Comparison of ENCODE assay signal across 9 cellular contexts in the genomic region with DNA sequence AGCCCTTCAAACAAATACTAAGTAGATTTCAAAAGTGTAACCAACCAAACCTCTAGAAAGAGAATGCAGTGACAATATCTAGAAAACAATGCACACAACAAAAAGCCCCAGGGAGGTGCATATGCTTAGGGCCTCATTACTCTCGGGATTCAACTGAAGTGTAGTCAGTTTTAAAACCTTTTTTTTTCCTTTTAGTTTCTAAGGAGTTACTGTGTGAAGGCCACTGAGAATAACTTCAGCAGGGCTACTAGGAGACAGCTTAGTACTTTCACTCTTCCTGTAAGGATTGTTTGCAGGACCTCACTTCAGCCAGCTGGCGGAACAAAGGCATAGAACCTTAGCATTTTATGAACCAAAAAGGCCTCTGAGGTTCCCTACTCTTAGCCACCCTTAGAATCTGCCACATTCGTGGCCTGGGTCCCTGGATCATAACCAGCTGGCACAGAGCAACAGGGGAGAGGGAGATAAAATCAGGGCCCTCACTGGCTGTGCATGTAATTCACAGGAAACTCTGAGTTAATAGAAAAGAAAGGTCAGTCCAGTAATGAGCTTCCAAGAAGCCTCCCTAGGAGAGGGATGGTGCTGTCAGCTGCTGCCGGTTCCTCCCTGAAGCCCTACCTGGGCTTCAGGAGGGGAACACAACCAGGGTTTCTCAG. TPM values are rescaled to one million over a fixed set of nuclear protein-coding genes. Genes with fewer than 3 reads are reported as not detected.
DNase-seq lines count a peak whose midpoint lies in the region; ATAC-seq, FAIRE-seq and TF ChIP-seq lines count a peak whose summit lies in the region.
"Had no signal": no experiment of that assay in that cellular context is flagged by ENCODE, and none has a peak within 500 bp of the region (broad histone marks: within the 10 kb centered on the region; RNA-seq: fewer than 3 reads in every experiment).

No MANE protein-coding gene starts in this region.

- no peak for ATAC-seq in Panc1
- ATAC-seq in esophagus mucosa = no peak
- ATAC-seq: Right ventricle myocardium inferior had no signal

- in situ Hi-C loops in Panc1 (cut with HindIII; ENCODE audit: low pct_unique_long_range_greater_than_20kb, low sequenced_read_pairs) = no loop called here

- H3K4me1 ChIP-seq in Panc1 (ENCODE audit: control insufficient read depth, insufficient read depth, low read length) = peaks cover 59% of the 10 kb centered on the region

- peak; percentile 26; the same call in 1 of the 2 replicates for TF ChIP-seq CTCF in Panc1 (IDR thresholded peaks at IDR 0.05)
- TF ChIP-seq CTCF in dorsolateral prefrontal cortex (IDR thresholded peaks at IDR 0.05 in 54 of 56, conservative IDR thresholded peaks at IDR 0.05 in 2 of 56; ENCODE audit: low read depth in 1 of 56, partially characterized antibody in 56 of 56) = no peak

- peak; percentile 69 for FAIRE-seq in GM18507 (lab: Jason Lieb, UNC)

- intact Hi-C loops in Panc1 (cut with micrococcal nuclease; ENCODE audit: unreplicated experiment) = no loop called here
- intact Hi-C loops in dorsolateral prefrontal cortex (cut with DNase I) = loop anchor here in 1 of 2 donors (5.0 kb wide), 1 partner anchor 46 kb away; no protein-coding TSS in a partner anchor

- BruUV-seq in Panc1 (replicated peaks; lab: Mats Ljungman, UMichigan) = no TSS peak

- H3K4me3 ChIP-seq in Panc1 (ENCODE audit: low read depth in 2 of 2, low read length in 2 of 2) = no peak overlapping the region
- no peak overlapping the region for H3K4me3 ChIP-seq in dorsolateral prefrontal cortex
- no peak overlapping the region for H3K4me3 ChIP-seq in skin epidermis

- H3K27me3 ChIP-seq in Panc1 (ENCODE audit: control insufficient read depth, insufficient read depth, low read length) (no peaks in the 10 kb centered on the region), dorsolateral prefrontal cortex (no peaks in the 10 kb centered on the region)

- H3K9me3 ChIP-seq in Panc1 (ENCODE audit: control insufficient read depth, insufficient read depth, low read depth, low read length) = no peaks in the 10 kb centered on the region

- DNase-seq in GM18507 (ENCODE audit: extremely low spot score, insufficient read length, low read depth) (no peak), Panc1 (ENCODE audit: low read depth, low spot score) (no peak), dorsolateral prefrontal cortex (no peak), hepatic stellate cell (ENCODE audit: low spot score) (no peak), HT-29 (ENCODE audit: low spot score) (no peak)
- DNase-seq: activated naive CD8-positive, alpha-beta T cell treated with anti-CD3 and anti-CD28 coated beads, Interleukin-2, amount 10 ng/mL, durations not matched to agents 7 days and 5 days had no signal

- H3K27ac ChIP-seq in Panc1 (ENCODE audit: low read length) (peak overlapping the region; percentile 68), dorsolateral prefrontal cortex (peak overlapping the region in 41 of 59 donors; percentile 5 to 88 (median 46)), skin epidermis (peak overlapping the region in 11 of 21 experiments; percentile 1 to 98 (median 57))

- POLR2A ChIA-PET in Panc1 (lab: Charles Lee) = no interaction called here

- H3K36me3 ChIP-seq in Panc1 (ENCODE audit: control insufficient read depth, insufficient read depth, low read length) = no peaks in the 10 kb centered on the region

- CTCF ChIA-PET in Panc1 (lab: Charles Lee) = no interaction called here

RNA-seq across cellular contexts. Expression of a gene that starts 3.6 kb away (rescaled TPM):
- total RNA-seq in Panc1 (2021; ENCODE audit: unreplicated experiment) (131 TPM), dorsolateral prefrontal cortex (10 to 100 TPM; 43.2 to 95.6 (median 64.3) TPM), esophagus mucosa (11.1 TPM)
- polyA plus RNA-seq in Panc1 (2012; ENCODE audit: insufficient read length) = 84.5 TPM
- 126 and 133 TPM in 2 replicates for total RNA-seq in HT-29 (2014; rRNA removed; shearing (Covaris generic))
